ENCODE assay signal across 8 cellular contexts in genomic region chr17:7840875-7841274, GRCh38. TPM values are rescaled to one million over a fixed set of nuclear protein-coding genes. Genes with fewer than 3 reads are reported as not detected.
DNase-seq lines count a peak whose midpoint lies in the region; ATAC-seq and TF ChIP-seq lines count a peak whose summit lies in the region.

No MANE protein-coding gene starts in this region.

- peak overlapping the region; percentile 99 for H3K27ac Mint-ChIP-seq in chondrocyte (ENCODE audit: unreplicated experiment)
- peak overlapping the region; percentile 99 to 100 (median 100) for H3K27ac Mint-ChIP-seq in naive B cell

- TSS peak; percentile 54 for BruUV-seq in A673 (replicated peaks; lab: Mats Ljungman, UMichigan)

- 67 to 73% methylated on average over 1 of the region's 1 CpG for WGBS in lower leg skin, 2 donors

- TF ChIP-seq CTCF in A673 (conservative IDR thresholded peaks at IDR 0.05; ENCODE audit: low read depth, low read length) (no peak), chondrocyte (IDR thresholded peaks at IDR 0.05) (no peak), lower leg skin (IDR thresholded peaks at IDR 0.05) (no peak)

- ATAC-seq in naive B cell (ENCODE audit: low read depth in 2 of 2), result no peak
- no peak for ATAC-seq in GM21515 (IDR thresholded peaks at IDR 0.05; ENCODE audit: unreplicated experiment)

- H3K9me3 ChIP-seq in A673 (ENCODE audit: low read depth, low read length, poor library complexity, severe bottlenecking), result no peaks in the 10 kb centered on the region

- H3K9me3 Mint-ChIP-seq in chondrocyte (ENCODE audit: low read depth) (no peaks in the 10 kb centered on the region), naive B cell (peaks cover 0 to 4% (median 0%) of the 10 kb centered on the region in 7 donors)

- intact Hi-C loops in A673 (cut with micrococcal nuclease; ENCODE audit: unreplicated experiment) (loop anchor here (5.0 kb wide), 1 partner anchor 381 kb away; no protein-coding TSS in a partner anchor), lower leg skin (cut with DNase I; ENCODE audit: low total_unique reads) (no loop called here)

- H3K36me3 Mint-ChIP-seq in chondrocyte (ENCODE audit: low read depth), result peaks cover 1% of the 10 kb centered on the region
- H3K36me3 Mint-ChIP-seq in naive B cell, result no peaks in the 10 kb centered on the region

- H3K27me3 Mint-ChIP-seq in chondrocyte (ENCODE audit: low read depth) (no peaks in the 10 kb centered on the region), naive B cell (no peaks in the 10 kb centered on the region)

- no peaks in the 10 kb centered on the region for H3K27me3 ChIP-seq in A673 (replicated peaks; ENCODE audit: insufficient read depth, low read depth, low read length, poor library complexity)

- no peak for TF ChIP-seq POLR2A in lower leg skin (IDR thresholded peaks at IDR 0.05)

- H3K4me3 ChIP-seq in A673 (ENCODE audit: low read depth, low read length, poor library complexity, severe bottlenecking), result peak overlapping the region; percentile 81
- H3K4me3 ChIP-seq in Jurkat, Clone E6-1 (ENCODE audit: low read length), result peak overlapping the region; percentile 82
- H3K4me3 ChIP-seq in lower leg skin (ENCODE audit: low read depth, poor library complexity, severe bottlenecking), result no peak overlapping the region

- CTCF ChIA-PET in A673 (lab: Charles Lee), result no interaction called here

- H3K4me3 Mint-ChIP-seq in chondrocyte (ENCODE audit: unreplicated experiment), result peak overlapping the region; percentile 98
- H3K4me3 Mint-ChIP-seq in naive B cell, result peak overlapping the region; percentile 81 to 100 (median 90)

- H3K4me1 ChIP-seq in A673 (ENCODE audit: insufficient read depth, low read length, poor library complexity, severe bottlenecking), result peaks cover 44% of the 10 kb centered on the region

- peaks cover 12% of the 10 kb centered on the region for H3K36me3 ChIP-seq in A673 (ENCODE audit: insufficient read depth, low read length, poor library complexity, severe bottlenecking)

- peak overlapping the region; percentile 97 for H3K27ac ChIP-seq in A673 (ENCODE audit: low read depth, low read length, poor library complexity, severe bottlenecking)

- POLR2A ChIA-PET in A673 (lab: Charles Lee; ENCODE audit: low non-redundant PET), result interaction anchor here (0.5 kb wide), 1 partner anchor 233 kb away, joined by 3 read pairs; no protein-coding TSS in a partner anchor

- H3K4me1 Mint-ChIP-seq in chondrocyte (ENCODE audit: low read depth) (peaks cover 60% of the 10 kb centered on the region), naive B cell (peaks cover 82 to 92% (median 83%) of the 10 kb centered on the region in 3 donors)

- DNase-seq in A673 (ENCODE audit: low spot score) (no peak), chondrocyte (ENCODE audit: low spot score) (no peak), naive B cell (no peak), lower leg skin (ENCODE audit: low spot score in 2 of 2) (no peak), NCI-H1105 (lab: John Stamatoyannopoulos, UW) (no peak), germinal center (ENCODE audit: low spot score) (no peak)
- no peak for DNase-seq in Jurkat, Clone E6-1 (ENCODE audit: low read depth, low spot score)

RNA-seq across cellular contexts. Expression of gene KDM6B, which starts 6.9 kb away (rescaled TPM):
- 46.8 and 51.1 TPM in 2 replicates for total RNA-seq in A673 (2021)
- polyA plus RNA-seq in Jurkat, Clone E6-1 (2012; ENCODE audit: insufficient read depth, insufficient read length), result 18.9 TPM
- total RNA-seq in chondrocyte, result 36.6 to 38.2 TPM (median 37.4 TPM) in 3 replicates
- 1 to 10 TPM in 3 of 6 donors, under 1 TPM in 3; 0.04 to 1.9 (median 0.99) TPM for polyA plus RNA-seq in naive B cell (ENCODE audit: low read depth in 6 of 6)
- 10 to 100 TPM; 12.5 to 30.9 (median 18.0) TPM for total RNA-seq in lower leg skin

RNA-seq across cellular contexts. Expression of gene TMEM88, which starts 14.0 kb away (rescaled TPM):
- total RNA-seq in A673 (2021) (1.7 and 3.0 TPM in 2 replicates), chondrocyte (1.6 to 1.9 TPM (median 1.8 TPM) in 3 replicates), lower leg skin (1 to 10 TPM in 3 of 4 donors, under 1 TPM in 1; 0.91 to 5.9 (median 3.4) TPM)
- polyA plus RNA-seq in Jurkat, Clone E6-1 (2012; ENCODE audit: insufficient read depth, insufficient read length), result 1.8 TPM
- under 1 TPM in 1 of 6 donors, not detected in 5; 0.68 TPM for polyA plus RNA-seq in naive B cell (ENCODE audit: low read depth in 6 of 6)

RNA-seq across cellular contexts. Expression of gene NAA38, which starts 16.5 kb away (rescaled TPM):
- total RNA-seq in A673 (2021) (64.3 and 67.7 TPM in 2 replicates), chondrocyte (52.9 to 94.6 TPM (median 57.5 TPM) in 3 replicates), lower leg skin (100 to 1,000 TPM in 1 of 4 donors, 10 to 100 TPM in 3; 56.8 to 101 (median 91.3) TPM)
- polyA plus RNA-seq in Jurkat, Clone E6-1 (2012; ENCODE audit: insufficient read depth, insufficient read length), result 224 TPM
- polyA plus RNA-seq in naive B cell (ENCODE audit: low read depth in 6 of 6), result 100 to 1,000 TPM; 121 to 158 (median 136) TPM

RNA-seq across cellular contexts. Expression of gene CYB5D1, which starts 16.9 kb away (rescaled TPM):
- 16.9 and 18.7 TPM in 2 replicates for total RNA-seq in A673 (2021)
- polyA plus RNA-seq in Jurkat, Clone E6-1 (2012; ENCODE audit: insufficient read depth, insufficient read length), result 15.5 TPM
- total RNA-seq in chondrocyte, result 6.9 to 10.5 TPM (median 8.6 TPM) in 3 replicates
- polyA plus RNA-seq in naive B cell (ENCODE audit: low read depth in 6 of 6), result 1 to 10 TPM; 3.4 to 5.2 (median 3.7) TPM
- 10 to 100 TPM in 1 of 4 donors, 1 to 10 TPM in 3; 7.0 to 14.1 (median 9.1) TPM for total RNA-seq in lower leg skin

RNA-seq across cellular contexts. Expression of gene CHD3, which starts 47.7 kb away (rescaled TPM):
- total RNA-seq in A673 (2021) (249 and 264 TPM in 2 replicates), chondrocyte (129 to 138 TPM (median 134 TPM) in 3 replicates), lower leg skin (10 to 100 TPM; 36.8 to 71.1 (median 54.8) TPM)
- 180 TPM for polyA plus RNA-seq in Jurkat, Clone E6-1 (2012; ENCODE audit: insufficient read depth, insufficient read length)
- polyA plus RNA-seq in naive B cell (ENCODE audit: low read depth in 6 of 6), result 1 to 10 TPM in 5 of 6 donors, under 1 TPM in 1; 0.06 to 8.0 (median 3.4) TPM
